8 cellular contexts compared by ENCODE assay signal in genomic region chr16:70018254-70018653, GRCh38.
DNase-seq lines count a peak whose midpoint lies in the region; ATAC-seq and TF ChIP-seq lines count a peak whose summit lies in the region.

No MANE protein-coding gene starts in this region.

- no peak for TF ChIP-seq CTCF in MCF 10A (IDR thresholded peaks at IDR 0.05; ENCODE audit: unreplicated experiment)
- no peak for TF ChIP-seq CTCF in breast epithelium (IDR thresholded peaks at IDR 0.05)

- ATAC-seq in left cardiac atrium (peak; percentile 65 to 88), HG03565 (IDR thresholded peaks at IDR 0.05; ENCODE audit: unreplicated experiment) (no peak)
- ATAC-seq in stimulated activated naive B cell treated with anti-CD40 and anti-IgM and Interleukin-4, amounts not matched to agents 10 μg/mL and 1 μg/mL and 100 μg/mL, for 72 hours (replicated peaks) = peak; percentile 93 to 99

- no peak overlapping the region for H3K4me3 Mint-ChIP-seq in MCF 10A (ENCODE audit: unreplicated experiment)
- no peak overlapping the region for H3K4me3 Mint-ChIP-seq in stimulated activated naive B cell treated with anti-CD40 and anti-IgM and Interleukin-4, amounts not matched to agents 10 μg/mL and 1 μg/mL and 100 μg/mL, for 72 hours

- no peaks in the 10 kb centered on the region for H3K27me3 Mint-ChIP-seq in MCF 10A (ENCODE audit: insufficient read depth, unreplicated experiment)
- H3K27me3 Mint-ChIP-seq in stimulated activated naive B cell treated with anti-CD40 and anti-IgM and Interleukin-4, amounts not matched to agents 10 μg/mL and 1 μg/mL and 100 μg/mL, for 72 hours = no peaks in the 10 kb centered on the region

- no TSS peak for BruUV-seq in MCF 10A (replicated peaks; lab: Mats Ljungman, UMichigan)

- H3K4me1 ChIP-seq in breast epithelium = no peaks in the 10 kb centered on the region

- no peak for TF ChIP-seq POLR2A in breast epithelium (IDR thresholded peaks at IDR 0.05)

- POLR2A ChIA-PET in MCF 10A (lab: Yijun Ruan, JAX) = no interaction called here

- DNase-seq in MCF 10A (ENCODE audit: unreplicated experiment) (peak; percentile 6), breast epithelium (ENCODE audit: low spot score in 2 of 2) (no peak), NCI-H2227 (lab: John Stamatoyannopoulos, UW; ENCODE audit: unreplicated experiment) (peak; percentile 15), left cardiac atrium (no peak), NCI-H187 treated with DMSO at 0.1 percent for 48 hours (lab: John Stamatoyannopoulos, UW) (no peak)
- peak; percentile 39 for DNase-seq in activated T-cell treated with anti-CD3 and anti-CD28 coated beads, Interleukin-2, amount 50 U/mL, for 1 hour
- no peak for DNase-seq in stimulated activated naive B cell treated with anti-CD40 and anti-IgM and Interleukin-4, amounts not matched to agents 10 μg/mL and 1 μg/mL and 100 μg/mL, for 72 hours

- no peak overlapping the region for H3K27ac ChIP-seq in breast epithelium

- CTCF ChIA-PET in MCF 10A (lab: Yijun Ruan, JAX) = no interaction called here

- no peaks in the 10 kb centered on the region for H3K27me3 ChIP-seq in breast epithelium

- no peaks in the 10 kb centered on the region for H3K36me3 ChIP-seq in breast epithelium

- no peak overlapping the region for H3K27ac Mint-ChIP-seq in MCF 10A (ENCODE audit: low read depth, unreplicated experiment)
- no peak overlapping the region for H3K27ac Mint-ChIP-seq in stimulated activated naive B cell treated with anti-CD40 and anti-IgM and Interleukin-4, amounts not matched to agents 10 μg/mL and 1 μg/mL and 100 μg/mL, for 72 hours

- peaks cover 72% of the 10 kb centered on the region for H3K36me3 Mint-ChIP-seq in MCF 10A (ENCODE audit: insufficient read depth, unreplicated experiment)
- H3K36me3 Mint-ChIP-seq in stimulated activated naive B cell treated with anti-CD40 and anti-IgM and Interleukin-4, amounts not matched to agents 10 μg/mL and 1 μg/mL and 100 μg/mL, for 72 hours = peaks cover 26 to 31% of the 10 kb centered on the region in 2 donors

- no peaks in the 10 kb centered on the region for H3K9me3 Mint-ChIP-seq in MCF 10A (ENCODE audit: unreplicated experiment)
- no peaks in the 10 kb centered on the region for H3K9me3 Mint-ChIP-seq in stimulated activated naive B cell treated with anti-CD40 and anti-IgM and Interleukin-4, amounts not matched to agents 10 μg/mL and 1 μg/mL and 100 μg/mL, for 72 hours

- H3K4me3 ChIP-seq in breast epithelium = no peak overlapping the region

- H3K9me3 ChIP-seq in breast epithelium = no peaks in the 10 kb centered on the region

- intact Hi-C loops in MCF 10A (cut with micrococcal nuclease) = no loop called here
- intact Hi-C loops in breast epithelium (cut with DNase I; ENCODE audit: low total_unique reads) = no loop called here
- intact Hi-C loops in left cardiac atrium (cut with DNase I) = no loop called here

- no peaks in the 10 kb centered on the region for H3K4me1 Mint-ChIP-seq in MCF 10A (ENCODE audit: insufficient read depth, unreplicated experiment)
- no peaks in the 10 kb centered on the region for H3K4me1 Mint-ChIP-seq in stimulated activated naive B cell treated with anti-CD40 and anti-IgM and Interleukin-4, amounts not matched to agents 10 μg/mL and 1 μg/mL and 100 μg/mL, for 72 hours

Comparison
In these comparisons a context has a peak if more than half of its experiments do, and no peak if none do; other contexts are left out.
1. DNase-seq: peak in MCF 10A (single experiment), NCI-H2227 (single experiment) and activated T-cell treated with anti-CD3 and anti-CD28 coated beads, Interleukin-2, amount 50 U/mL, for 1 hour (single experiment); none in breast epithelium (0 of 2), left cardiac atrium (single experiment), stimulated activated naive B cell treated with anti-CD40 and anti-IgM and Interleukin-4, amounts not matched to agents 10 μg/mL and 1 μg/mL and 100 μg/mL, for 72 hours (single experiment) and NCI-H187 treated with DMSO at 0.1 percent for 48 hours (single experiment).